In genomic region chr19:4909897-4910593, GRCh38 we compare ENCODE assay signal across 8 cellular contexts. TPM values are rescaled to one million over a fixed set of nuclear protein-coding genes. Genes with fewer than 3 reads are reported as not detected.
DNase-seq lines count a peak whose midpoint lies in the region; ATAC-seq and TF ChIP-seq lines count a peak whose summit lies in the region.

No MANE protein-coding gene starts in this region.

- TF ChIP-seq CTCF in parathyroid adenoma (IDR thresholded peaks at IDR 0.05) = no peak
- no peak for TF ChIP-seq CTCF in thyroid gland (IDR thresholded peaks at IDR 0.05)

- H3K4me1 ChIP-seq in parathyroid adenoma = no peaks in the 10 kb centered on the region
- peaks cover 13 to 27% of the 10 kb centered on the region in 2 donors for H3K4me1 ChIP-seq in thyroid gland

- DNase-seq in GF-D8 (lab: John Stamatoyannopoulos, UW) (peak; percentile 84), NCI-H1436 treated with DMSO at 0.1 percent for 48 hours (lab: John Stamatoyannopoulos, UW) (peak; percentile 70), SW 1271 (lab: John Stamatoyannopoulos, UW) (peak; percentile 83 to 87), cardiac septum (ENCODE audit: low spot score) (peak; percentile 95), thyroid gland (peak; percentile 90 to 93)
- DNase-seq in activated naive CD8-positive, alpha-beta T cell treated with anti-CD3 and anti-CD28 coated beads, Interleukin-2, amount 50 U/mL, for 16 hours (ENCODE audit: low read depth, low spot score) = peak; percentile 91

- peak overlapping the region; percentile 91 for H3K4me2 ChIP-seq in parathyroid adenoma (ENCODE audit: low read length)

- H3K36me3 ChIP-seq in parathyroid adenoma (ENCODE audit: control insufficient read depth, insufficient read depth, low read length) = no peaks in the 10 kb centered on the region
- H3K36me3 ChIP-seq in thyroid gland = no peaks in the 10 kb centered on the region

- TF ChIP-seq POLR2A in thyroid gland (IDR thresholded peaks at IDR 0.05) = no peak

- peak; percentile 76 for ATAC-seq in HG02678 (IDR thresholded peaks at IDR 0.05; ENCODE audit: unreplicated experiment)

- WGBS in thyroid gland, 2 donors = 0 to 1% methylated on average over 17 to 20 of the region's 85 CpGs

- H3K4me3 ChIP-seq in parathyroid adenoma (ENCODE audit: low read depth, low read length) (peak overlapping the region; percentile 66), thyroid gland (replicated peaks in 1 of 3) (peak overlapping the region in 2 of 3 donors; percentile 31 to 51)

- no peaks in the 10 kb centered on the region for H3K27me3 ChIP-seq in parathyroid adenoma (ENCODE audit: control insufficient read depth, insufficient read depth, low read length)
- no peaks in the 10 kb centered on the region for H3K27me3 ChIP-seq in thyroid gland

- H2AFZ ChIP-seq in parathyroid adenoma = peak overlapping the region; percentile 80

- intact Hi-C loops in cardiac septum (cut with DNase I) (loop anchor here (5.0 kb wide), 1 partner anchor 98 kb away; no protein-coding TSS in a partner anchor), thyroid gland (cut with DNase I) (loop anchor here (2.0 kb wide), 2 partner anchors 99 to 123 kb away; no protein-coding TSS in a partner anchor)

- H3K9me3 ChIP-seq in parathyroid adenoma (ENCODE audit: control insufficient read depth, low read length) (no peaks in the 10 kb centered on the region), thyroid gland (no peaks in the 10 kb centered on the region)

- H3K79me2 ChIP-seq in parathyroid adenoma = no peaks in the 10 kb centered on the region

- H3K27ac ChIP-seq in parathyroid adenoma = no peak overlapping the region
- H3K27ac ChIP-seq in thyroid gland = no peak overlapping the region

- no peak overlapping the region for H3K9ac ChIP-seq in parathyroid adenoma

RNA-seq across cellular contexts. Expression of gene UHRF1, which starts 0.7 kb away (rescaled TPM):
- 1.00 TPM for total RNA-seq in cardiac septum
- under 1 TPM; 0.11 to 0.71 (median 0.41) TPM for total RNA-seq in thyroid gland

RNA-seq across cellular contexts. Expression of gene ARRDC5, which starts 7.3 kb away (rescaled TPM):
- total RNA-seq in cardiac septum (not detected), thyroid gland (not detected)

RNA-seq across cellular contexts. Expression of gene PLIN3, which starts 42.6 kb away (rescaled TPM):
- total RNA-seq in cardiac septum = 21.7 TPM
- total RNA-seq in thyroid gland = 10 to 100 TPM; 24.4 to 41.3 (median 38.0) TPM

RNA-seq across cellular contexts. Expression of gene KDM4B, which starts 58.9 kb away (rescaled TPM):
- 27.6 TPM for total RNA-seq in cardiac septum
- total RNA-seq in thyroid gland = 10 to 100 TPM; 44.3 to 87.2 (median 75.8) TPM
